Comparison of ENCODE assay signal across 38 cellular contexts in genomic region chr3:143137637-143138036, GRCh38.
"Had no signal": no experiment of that assay in that cellular context is flagged by ENCODE, and none has a peak within 500 bp of the region (broad histone marks: within the 10 kb centered on the region; RNA-seq: fewer than 3 reads in every experiment).

No MANE protein-coding gene starts in this region.

- ATAC-seq: activated CD4-positive, CD25-positive, alpha-beta regulatory T cell treated with anti-CD3 and anti-CD28 coated beads, Interleukin-2, amount 50 U/mL, for 24 hours; activated CD8-positive, alpha-beta memory T cell treated with anti-CD3 and anti-CD28 coated beads, Interleukin-2, amount 10 ng/mL, durations not matched to agents 7 days and 5 days; activated CD8-positive, alpha-beta T cell treated with anti-CD3 and anti-CD28 coated beads, Interleukin-2, amount 10 ng/mL, durations not matched to agents 7 days and 5 days; activated naive CD4-positive, alpha-beta T cell treated with anti-CD3 and anti-CD28 coated beads, Interleukin-2, amount 50 U/mL, for 72 hours; activated T-helper 17 cell treated with anti-CD3 and anti-CD28 coated beads, Interleukin-2, amount 50 U/mL, for 72 hours; body of pancreas; WTC11 had no signal

- FAIRE-seq: astrocyte, TTC549 had no signal

- H3K4me1 ChIP-seq: adrenal gland, body of pancreas, breast epithelium had no signal

- H3K27me3 Mint-ChIP-seq: activated CD4-positive, alpha-beta T cell treated with anti-CD3 and anti-CD28 coated beads, Interleukin-2, amount 10 ng/mL, durations not matched to agents 7 days and 5 days; activated T-cell treated with anti-CD3 and anti-CD28 coated beads, Interleukin-2, amount 50 U/mL, for 24 hours; activated T-helper 17 cell treated with anti-CD3 and anti-CD28 coated beads, Interleukin-2, amount 50 U/mL, for 72 hours had no signal

- H3K27ac ChIP-seq: adrenal gland, body of pancreas, brain microvascular endothelial cell, breast epithelium, WERI-Rb-1 had no signal

- H3K4me3 ChIP-seq: adrenal gland, body of pancreas, breast epithelium had no signal

- H3K27ac Mint-ChIP-seq: activated CD4-positive, alpha-beta memory T cell treated with anti-CD3 and anti-CD28 coated beads, Interleukin-2, amount 10 ng/mL, durations not matched to agents 7 days and 5 days; activated CD4-positive, alpha-beta T cell treated with anti-CD3 and anti-CD28 coated beads, Interleukin-2, amount 10 ng/mL, durations not matched to agents 7 days and 5 days; activated CD8-positive, alpha-beta memory T cell treated with anti-CD3 and anti-CD28 coated beads, Interleukin-2, amount 10 ng/mL, durations not matched to agents 7 days and 5 days; activated CD8-positive, alpha-beta T cell treated with anti-CD3 and anti-CD28 coated beads, Interleukin-2, amount 10 ng/mL, durations not matched to agents 7 days and 5 days; activated naive CD4-positive, alpha-beta T cell treated with anti-CD3 and anti-CD28 coated beads for 36 hours; activated naive CD4-positive, alpha-beta T cell treated with anti-CD3 and anti-CD28 coated beads, Interleukin-2, amount 50 U/mL, for 72 hours; activated naive CD8-positive, alpha-beta T cell treated with anti-CD3 and anti-CD28 coated beads for 36 hours; activated T-cell treated with anti-CD3 and anti-CD28 coated beads, Interleukin-2, amount 50 U/mL, for 24 hours; activated T-helper 1 cell treated with anti-CD3 and anti-CD28 coated beads, Interleukin-12 subunit alpha, Interleukin-12 subunit beta, Interleukin-2, Interleukin-4 antibody, amounts not matched to agents 30 ng/mL and 10 ng/mL and 1 ng/mL, durations not matched to agents 14 hours and 24 hours and 36 hours; activated T-helper 17 cell treated with anti-CD3 and anti-CD28 coated beads, Interleukin-2, amount 50 U/mL, for 72 hours; T-helper 1 cell treated with Interleukin-12 subunit alpha and Interleukin-12 subunit beta and Interleukin-4 antibody, amounts not matched to agents 30 μg/mL and 1 μg/mL, for 36 hours; T-helper 2 cell treated with Interferon-gamma antibody and Interleukin-4, amounts not matched to agents 5 μg/mL and 100 μg/mL, for 36 hours; WTC11 had no signal

- H3K36me3 Mint-ChIP-seq: activated CD8-positive, alpha-beta memory T cell treated with anti-CD3 and anti-CD28 coated beads, Interleukin-2, amount 10 ng/mL, durations not matched to agents 7 days and 5 days; activated naive CD4-positive, alpha-beta T cell treated with anti-CD3 and anti-CD28 coated beads, Interleukin-2, amount 50 U/mL, for 72 hours; activated naive CD8-positive, alpha-beta T cell treated with anti-CD3 and anti-CD28 coated beads for 36 hours; WTC11 had no signal

- DNase-seq: activated CD4-positive, alpha-beta memory T cell treated with anti-CD3 and anti-CD28 coated beads, Interleukin-2, amount 10 ng/mL, durations not matched to agents 7 days and 5 days; activated CD4-positive, alpha-beta T cell treated with anti-CD3 and anti-CD28 coated beads for 1 hour; activated CD4-positive, alpha-beta T cell treated with anti-CD3 and anti-CD28 coated beads for 48 hours; activated CD4-positive, alpha-beta T cell treated with anti-CD3 and anti-CD28 coated beads, Interleukin-2, amount 10 ng/mL, durations not matched to agents 7 days and 5 days; activated CD4-positive, alpha-beta T cell treated with anti-CD3 and anti-CD28 coated beads, Interleukin-2, amount 50 U/mL, for 48 hours; activated CD4-positive, CD25-positive, alpha-beta regulatory T cell; activated CD8-positive, alpha-beta memory T cell treated with anti-CD3 and anti-CD28 coated beads for 24 hours; activated CD8-positive, alpha-beta memory T cell treated with anti-CD3 and anti-CD28 coated beads, Interleukin-2, amount 10 ng/mL, durations not matched to agents 7 days and 5 days; activated CD8-positive, alpha-beta memory T cell treated with anti-CD3 and anti-CD28 coated beads, Interleukin-2, amount 50 U/mL, for 48 hours; activated CD8-positive, alpha-beta T cell treated with anti-CD3 and anti-CD28 coated beads, Interleukin-2, amount 10 ng/mL, durations not matched to agents 7 days and 5 days; activated effector memory CD4-positive, alpha-beta T cell treated with anti-CD3 and anti-CD28 coated beads, Interleukin-2, amount 50 U/mL, for 16 hours; activated gamma-delta T cell treated with Interleukin-2 at 50 U/mL for 16 hours; activated naive CD4-positive, alpha-beta T cell; activated naive CD4-positive, alpha-beta T cell treated with anti-CD3 and anti-CD28 coated beads for 36 hours; activated naive CD4-positive, alpha-beta T cell treated with anti-CD3 and anti-CD28 coated beads, Interleukin-2, amount 50 U/mL, for 16 hours; activated naive CD8-positive, alpha-beta T cell treated with anti-CD3 and anti-CD28 coated beads for 36 hours; activated T-cell treated with anti-CD3 and anti-CD28 coated beads, Interleukin-2, amount 50 U/mL, for 24 hours; activated T-cell treated with anti-CD3 and anti-CD28 coated beads, Interleukin-2, amount 50 U/mL, for 48 hours; adrenal gland; amniotic stem cell; aorta; body of pancreas; brain microvascular endothelial cell; central memory CD4-positive, alpha-beta T cell; T-helper 1 cell; T-helper 2 cell; T-helper 9 cell; WERI-Rb-1 had no signal

- H3K4me3 Mint-ChIP-seq: activated CD4-positive, alpha-beta memory T cell treated with anti-CD3 and anti-CD28 coated beads, Interleukin-2, amount 10 ng/mL, durations not matched to agents 7 days and 5 days; activated CD4-positive, alpha-beta T cell treated with anti-CD3 and anti-CD28 coated beads, Interleukin-2, amount 10 ng/mL, durations not matched to agents 7 days and 5 days; activated CD8-positive, alpha-beta memory T cell treated with anti-CD3 and anti-CD28 coated beads, Interleukin-2, amount 10 ng/mL, durations not matched to agents 7 days and 5 days; activated CD8-positive, alpha-beta T cell treated with anti-CD3 and anti-CD28 coated beads, Interleukin-2, amount 10 ng/mL, durations not matched to agents 7 days and 5 days; activated naive CD4-positive, alpha-beta T cell treated with anti-CD3 and anti-CD28 coated beads for 36 hours; activated naive CD8-positive, alpha-beta T cell treated with anti-CD3 and anti-CD28 coated beads for 36 hours; activated T-cell treated with anti-CD3 and anti-CD28 coated beads, Interleukin-2, amount 50 U/mL, for 24 hours; activated T-helper 1 cell treated with anti-CD3 and anti-CD28 coated beads, Interleukin-12 subunit alpha, Interleukin-12 subunit beta, Interleukin-2, Interleukin-4 antibody, amounts not matched to agents 30 ng/mL and 10 ng/mL and 1 ng/mL, durations not matched to agents 14 hours and 24 hours and 36 hours; activated T-helper 17 cell treated with anti-CD3 and anti-CD28 coated beads, Interleukin-2, amount 50 U/mL, for 72 hours; T-helper 1 cell treated with Interleukin-12 subunit alpha and Interleukin-12 subunit beta and Interleukin-4 antibody, amounts not matched to agents 30 μg/mL and 1 μg/mL, for 36 hours; T-helper 2 cell treated with Interferon-gamma antibody and Interleukin-4, amounts not matched to agents 5 μg/mL and 100 μg/mL, for 36 hours; WTC11 had no signal

- H3K9me3 Mint-ChIP-seq: activated CD4-positive, alpha-beta memory T cell treated with anti-CD3 and anti-CD28 coated beads, Interleukin-2, amount 10 ng/mL, durations not matched to agents 7 days and 5 days; activated CD4-positive, alpha-beta T cell treated with anti-CD3 and anti-CD28 coated beads, Interleukin-2, amount 10 ng/mL, durations not matched to agents 7 days and 5 days; activated naive CD4-positive, alpha-beta T cell treated with anti-CD3 and anti-CD28 coated beads for 36 hours; activated naive CD8-positive, alpha-beta T cell treated with anti-CD3 and anti-CD28 coated beads for 36 hours; activated T-cell treated with anti-CD3 and anti-CD28 coated beads, Interleukin-2, amount 50 U/mL, for 24 hours; activated T-helper 1 cell treated with anti-CD3 and anti-CD28 coated beads, Interleukin-12 subunit alpha, Interleukin-12 subunit beta, Interleukin-2, Interleukin-4 antibody, amounts not matched to agents 30 ng/mL and 10 ng/mL and 1 ng/mL, durations not matched to agents 14 hours and 24 hours and 36 hours; activated T-helper 17 cell treated with anti-CD3 and anti-CD28 coated beads, Interleukin-2, amount 50 U/mL, for 72 hours; T-helper 1 cell treated with Interleukin-12 subunit alpha and Interleukin-12 subunit beta and Interleukin-4 antibody, amounts not matched to agents 30 μg/mL and 1 μg/mL, for 36 hours; T-helper 2 cell treated with Interferon-gamma antibody and Interleukin-4, amounts not matched to agents 5 μg/mL and 100 μg/mL, for 36 hours had no signal

- H3K36me3 ChIP-seq: adrenal gland, brain microvascular endothelial cell, breast epithelium, WERI-Rb-1 had no signal

- H3K9me3 ChIP-seq: adrenal gland, body of pancreas, breast epithelium had no signal

- H3K27me3 ChIP-seq: adrenal gland, body of pancreas, brain microvascular endothelial cell, breast epithelium had no signal

- H3K4me1 Mint-ChIP-seq: activated CD4-positive, alpha-beta memory T cell treated with anti-CD3 and anti-CD28 coated beads, Interleukin-2, amount 10 ng/mL, durations not matched to agents 7 days and 5 days; activated CD4-positive, alpha-beta T cell treated with anti-CD3 and anti-CD28 coated beads, Interleukin-2, amount 10 ng/mL, durations not matched to agents 7 days and 5 days; activated CD8-positive, alpha-beta memory T cell treated with anti-CD3 and anti-CD28 coated beads, Interleukin-2, amount 10 ng/mL, durations not matched to agents 7 days and 5 days; activated T-helper 17 cell treated with anti-CD3 and anti-CD28 coated beads, Interleukin-2, amount 50 U/mL, for 72 hours had no signal
